In the genomic region with DNA sequence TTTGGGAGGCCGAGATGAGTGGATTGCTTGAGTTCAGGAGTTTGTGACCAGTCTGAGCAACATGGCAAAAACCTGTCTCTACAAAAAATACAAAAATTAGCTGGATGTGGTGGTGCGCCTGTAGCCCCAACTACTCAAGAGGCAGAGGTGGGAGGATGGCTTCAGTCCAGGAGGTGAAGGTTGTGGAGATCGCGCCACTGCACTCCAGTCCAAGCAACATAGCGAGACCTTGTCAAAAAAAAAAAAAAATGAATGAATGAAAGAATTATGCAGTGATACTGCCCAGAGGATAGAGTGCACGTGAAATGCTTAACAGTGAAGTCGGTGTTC, we compare ENCODE assay signal across 6 cellular contexts. TPM values are rescaled to one million over a fixed set of nuclear protein-coding genes. Genes with fewer than 3 reads are reported as not detected.
DNase-seq lines count a peak whose midpoint lies in the region; ATAC-seq and TF ChIP-seq lines count a peak whose summit lies in the region.

No MANE protein-coding gene starts in this region.

- no peak for TF ChIP-seq CTCF in VCaP (conservative IDR thresholded peaks at IDR 0.05)
- TF ChIP-seq CTCF in mesothelial cell of epicardium (IDR thresholded peaks at IDR 0.05; ENCODE audit: unreplicated experiment), result no peak
- TF ChIP-seq CTCF in uterus (IDR thresholded peaks at IDR 0.05), result no peak

- no peak for ATAC-seq in GM19395 (IDR thresholded peaks at IDR 0.05; ENCODE audit: unreplicated experiment)
- no peak for ATAC-seq in HG02840 (IDR thresholded peaks at IDR 0.05; ENCODE audit: low FRiP score, unreplicated experiment)

- intact Hi-C loops in CD4-positive, alpha-beta memory T cell (cut with micrococcal nuclease), result loop anchor here (1.0 kb wide), 2 partner anchors 23 to 61 kb away; a partner anchor contains a TSS
- intact Hi-C loops in uterus (cut with DNase I; ENCODE audit: low total_unique reads), result no loop called here

- H3K36me3 ChIP-seq in CD4-positive, alpha-beta memory T cell (ENCODE audit: insufficient read depth, low read length), result peaks cover 6% of the 10 kb centered on the region
- no peaks in the 10 kb centered on the region for H3K36me3 ChIP-seq in uterus

- H3K27ac ChIP-seq in CD4-positive, alpha-beta memory T cell (ENCODE audit: low read depth, low read length), result no peak overlapping the region
- H3K27ac ChIP-seq in VCaP (peak overlapping the region; percentile 62; the same call in 1 of the 2 replicates), uterus (no peak overlapping the region)

- no peaks in the 10 kb centered on the region for H3K27me3 ChIP-seq in CD4-positive, alpha-beta memory T cell (ENCODE audit: insufficient read depth, low read length)
- no peaks in the 10 kb centered on the region for H3K27me3 ChIP-seq in uterus

- no peaks in the 10 kb centered on the region for H3K27me3 Mint-ChIP-seq in CD4-positive, alpha-beta memory T cell
- no peaks in the 10 kb centered on the region for H3K27me3 Mint-ChIP-seq in mesothelial cell of epicardium (ENCODE audit: low read depth)

- H3K36me3 Mint-ChIP-seq in CD4-positive, alpha-beta memory T cell, result peaks cover 3 to 24% of the 10 kb centered on the region in 2 donors
- H3K36me3 Mint-ChIP-seq in mesothelial cell of epicardium, result peaks cover 13% of the 10 kb centered on the region

- H3K9me3 Mint-ChIP-seq in CD4-positive, alpha-beta memory T cell, result peaks cover 0 to 2% (median 0%) of the 10 kb centered on the region in 8 donors
- peaks cover 11% of the 10 kb centered on the region for H3K9me3 Mint-ChIP-seq in mesothelial cell of epicardium

- H3K4me1 ChIP-seq in CD4-positive, alpha-beta memory T cell (ENCODE audit: insufficient read depth, low read length), result peaks cover 24% of the 10 kb centered on the region
- peaks cover 0 to 7% of the 10 kb centered on the region in 2 donors for H3K4me1 ChIP-seq in uterus

- no peak for DNase-seq in CD4-positive, alpha-beta memory T cell
- no peak for DNase-seq in mesothelial cell of epicardium (ENCODE audit: low spot score in 2 of 2, unreplicated experiment in 2 of 2)
- DNase-seq in uterus, result no peak

- CTCF ChIA-PET in CD4-positive, alpha-beta memory T cell (lab: Charles Lee; ENCODE audit: partially characterized antibody), result interaction anchor here (1.0 kb wide), 1 partner anchor 22 kb away, joined by 3 read pairs; a partner anchor contains a TSS

- TF ChIP-seq POLR2A in uterus (IDR thresholded peaks at IDR 0.05), result no peak

- peaks cover 23 to 40% (median 30%) of the 10 kb centered on the region in 4 donors for H3K4me1 Mint-ChIP-seq in CD4-positive, alpha-beta memory T cell
- H3K4me1 Mint-ChIP-seq in mesothelial cell of epicardium, result peaks cover 22% of the 10 kb centered on the region

- H3K4me3 ChIP-seq in CD4-positive, alpha-beta memory T cell (ENCODE audit: low read length in 2 of 2), result peak overlapping the region in 1 of 2 donors; percentile 99
- H3K4me3 ChIP-seq in uterus, result peak overlapping the region in 1 of 2 donors; percentile 88

- H3K27ac Mint-ChIP-seq in CD4-positive, alpha-beta memory T cell, result peak overlapping the region; percentile 77 to 93 (median 88)
- no peak overlapping the region for H3K27ac Mint-ChIP-seq in mesothelial cell of epicardium

- no peaks in the 10 kb centered on the region for H3K9me3 ChIP-seq in CD4-positive, alpha-beta memory T cell (ENCODE audit: control insufficient read depth in 1 of 2, low read length in 2 of 2)
- H3K9me3 ChIP-seq in uterus, result no peaks in the 10 kb centered on the region

- POLR2A ChIA-PET in CD4-positive, alpha-beta memory T cell (lab: Charles Lee; ENCODE audit: partially characterized antibody), result interaction anchor here (0.8 to 1.5 kb wide), 5 partner anchors 16 to 243 kb away, joined by 3 to 19 read pairs (median 5); a partner anchor contains a TSS

- H3K4me3 Mint-ChIP-seq in CD4-positive, alpha-beta memory T cell, result peak overlapping the region; percentile 92 to 97 (median 94)
- H3K4me3 Mint-ChIP-seq in mesothelial cell of epicardium, result peak overlapping the region; percentile 96

RNA-seq across cellular contexts. Expression of a gene that starts 0.4 kb away (rescaled TPM):
- 10 to 100 TPM; 25.5 to 28.5 TPM for total RNA-seq in CD4-positive, alpha-beta memory T cell
- polyA plus RNA-seq in CD4-positive, alpha-beta memory T cell, result 10 to 100 TPM; 29.1 to 33.1 TPM
- 24.1 to 26.6 TPM (median 25.0 TPM) in 3 replicates for total RNA-seq in mesothelial cell of epicardium
- total RNA-seq in uterus, result 10 to 100 TPM in 2 of 4 donors, 1 to 10 TPM in 2; 5.1 to 18.5 (median 12.3) TPM

RNA-seq across cellular contexts. Expression of a gene that starts 5.4 kb away (rescaled TPM):
- 10 to 100 TPM; 59.8 to 73.9 TPM for total RNA-seq in CD4-positive, alpha-beta memory T cell
- 100 to 1,000 TPM; 186 to 310 TPM for polyA plus RNA-seq in CD4-positive, alpha-beta memory T cell
- total RNA-seq in mesothelial cell of epicardium (72.8 to 82.6 TPM (median 75.0 TPM) in 3 replicates), uterus (100 to 1,000 TPM in 1 of 4 donors, 10 to 100 TPM in 3; 49.6 to 183 (median 65.4) TPM)

RNA-seq across cellular contexts. Expression of a gene that starts 9.6 kb away (rescaled TPM):
- total RNA-seq in CD4-positive, alpha-beta memory T cell, result 1 to 10 TPM in 1 of 2 experiments, under 1 TPM in 1; 0.58 to 2.1 TPM
- 1 to 10 TPM in 1 of 2 donors, under 1 TPM in 1; 0.26 to 1.5 TPM for polyA plus RNA-seq in CD4-positive, alpha-beta memory T cell
- total RNA-seq in mesothelial cell of epicardium (55.8 to 58.6 TPM (median 57.8 TPM) in 3 replicates), uterus (10 to 100 TPM in 2 of 4 donors, 1 to 10 TPM in 2; 2.3 to 45.8 (median 18.5) TPM)

RNA-seq across cellular contexts. Expression of a gene that starts 22.0 kb away (rescaled TPM):
- total RNA-seq in CD4-positive, alpha-beta memory T cell, result 1 to 10 TPM; 1.5 to 1.9 TPM
- 1 to 10 TPM; 1.1 to 1.4 TPM for polyA plus RNA-seq in CD4-positive, alpha-beta memory T cell
- total RNA-seq in mesothelial cell of epicardium (12.3 to 13.8 TPM (median 12.4 TPM) in 3 replicates), uterus (10 to 100 TPM in 1 of 4 donors, 1 to 10 TPM in 2, not detected in 1; 3.1 to 10.6 (median 7.0) TPM)

RNA-seq across cellular contexts. Expression of a gene that starts 22.6 kb away (rescaled TPM):
- 10 to 100 TPM; 18.5 to 20.0 TPM for total RNA-seq in CD4-positive, alpha-beta memory T cell
- 10 to 100 TPM in 1 of 2 donors, 1 to 10 TPM in 1; 7.5 to 16.8 TPM for polyA plus RNA-seq in CD4-positive, alpha-beta memory T cell
- total RNA-seq in mesothelial cell of epicardium (21.8 to 26.4 TPM (median 23.2 TPM) in 3 replicates), uterus (10 to 100 TPM in 3 of 4 donors, 1 to 10 TPM in 1; 6.9 to 26.7 (median 18.0) TPM)
